8 cellular contexts compared by ENCODE assay signal in genomic region chr7:92880212-92881090, GRCh38. TPM values are rescaled to one million over a fixed set of nuclear protein-coding genes. Genes with fewer than 3 reads are reported as not detected.
DNase-seq lines count a peak whose midpoint lies in the region; ATAC-seq and TF ChIP-seq lines count a peak whose summit lies in the region.

No MANE protein-coding gene starts in this region.

- TF ChIP-seq CTCF in Caco-2 (IDR thresholded peaks at IDR 0.05; ENCODE audit: insufficient read depth in 1 of 2, low read depth in 1 of 2, low read length in 1 of 2, severe bottlenecking in 1 of 2, unreplicated experiment in 1 of 2) (peak; percentile 44 to 54), GM20000 (IDR thresholded peaks at IDR 0.05; ENCODE audit: extremely low read depth, missing control alignments) (peak; percentile 8)

- H3K4me1 ChIP-seq in Caco-2 = no peaks in the 10 kb centered on the region

- peaks cover 7% of the 10 kb centered on the region for H3K27me3 Mint-ChIP-seq in Caco-2 (ENCODE audit: insufficient read depth, unreplicated experiment)

- H3K4me3 ChIP-seq in Caco-2 (ENCODE audit: low read depth, low read length) = no peak overlapping the region

- BruUV-seq in Caco-2 (replicated peaks; lab: Mats Ljungman, UMichigan) = no TSS peak

- CTCF ChIA-PET in Caco-2 (lab: Charles Lee) = interaction anchor here (0.8 to 1.3 kb wide), 5 partner anchors 44 to 286 kb away, joined by 3 to 17 read pairs (median 4); partner anchors contain the start of gene CDK6

- no peak overlapping the region for H3K4me3 Mint-ChIP-seq in Caco-2 (ENCODE audit: unreplicated experiment)

- ATAC-seq in SK-N-SH treated with all-trans-retinoic acid at 6 μM for 48 hours (peak; percentile 92), left ventricle myocardium superior (peak; percentile 68), HG03139 (IDR thresholded peaks at IDR 0.05; ENCODE audit: unreplicated experiment) (no peak), GM21717 (IDR thresholded peaks at IDR 0.05; ENCODE audit: unreplicated experiment) (no peak), GM21737 (IDR thresholded peaks at IDR 0.05; ENCODE audit: unreplicated experiment) (no peak)

- no peak overlapping the region for H3K27ac Mint-ChIP-seq in Caco-2 (ENCODE audit: unreplicated experiment)

- 0 out of 2 replicates have a peak, but pooled peaks cover 3% of the 10 kb centered on the region for H3K9me3 ChIP-seq in Caco-2

- H3K36me3 ChIP-seq in Caco-2 (ENCODE audit: control insufficient read depth, insufficient read depth, low read length) = no peaks in the 10 kb centered on the region

- peaks cover 10% of the 10 kb centered on the region for H3K9me3 Mint-ChIP-seq in Caco-2 (ENCODE audit: unreplicated experiment)

- DNase-seq in Caco-2 (peak; percentile 66), GM20000 (ENCODE audit: low spot score) (peak; percentile 40), left ventricle myocardium superior (no peak), NCI-H2227 (lab: John Stamatoyannopoulos, UW; ENCODE audit: unreplicated experiment) (no peak)

- intact Hi-C loops in Caco-2 (cut with micrococcal nuclease; ENCODE audit: unreplicated experiment) = loop anchor here (1.0 kb wide), 4 partner anchors 46 to 259 kb away; no protein-coding TSS in a partner anchor
- intact Hi-C loops in left ventricle myocardium superior (cut with micrococcal nuclease) = no loop called here

- H3K36me3 Mint-ChIP-seq in Caco-2 (ENCODE audit: insufficient read depth, unreplicated experiment) = no peaks in the 10 kb centered on the region

- POLR2A ChIA-PET in Caco-2 (lab: Charles Lee) = no interaction called here

- no peaks in the 10 kb centered on the region for H3K27me3 ChIP-seq in Caco-2 (replicated peaks; ENCODE audit: control insufficient read depth, insufficient read depth, low read length)

- peaks cover 6% of the 10 kb centered on the region for H3K4me1 Mint-ChIP-seq in Caco-2 (ENCODE audit: low read depth, unreplicated experiment)

TF ChIP-seq in SK-N-SH treated with all-trans-retinoic acid at 6 μM for 48 hours, 23 proteins besides CTCF, POLR2A, EP300 and RAD21:
- TF ChIP-seq TCF4 (CRISPR knock-in tag; IDR thresholded peaks at IDR 0.05; ENCODE audit: borderline replicate concordance) (no peak), OSR1 (CRISPR knock-in tag; IDR thresholded peaks at IDR 0.05) (no peak), TSHZ2 (CRISPR knock-in tag; IDR thresholded peaks at IDR 0.05) (no peak), ZFP3 (CRISPR knock-in tag; IDR thresholded peaks at IDR 0.05) (no peak), ZC3H10 (CRISPR knock-in tag; IDR thresholded peaks at IDR 0.05) (no peak), ARNTL (CRISPR knock-in tag; IDR thresholded peaks at IDR 0.05; ENCODE audit: borderline replicate concordance, low read depth) (no peak), ZNF70 (CRISPR knock-in tag; IDR thresholded peaks at IDR 0.05) (no peak), RARB (CRISPR knock-in tag; IDR thresholded peaks at IDR 0.05) (no peak), ESRRG (CRISPR knock-in tag; IDR thresholded peaks at IDR 0.05) (no peak), ZNF8 (CRISPR knock-in tag; IDR thresholded peaks at IDR 0.05) (no peak), ZNF565 (CRISPR knock-in tag; conservative IDR thresholded peaks at IDR 0.05; ENCODE audit: low read depth) (no peak), SNAI2 (CRISPR knock-in tag; IDR thresholded peaks at IDR 0.05) (no peak), CSRNP3 (CRISPR knock-in tag; IDR thresholded peaks at IDR 0.05) (no peak), GLIS3 (CRISPR knock-in tag; IDR thresholded peaks at IDR 0.05) (no peak), ZFP30 (CRISPR knock-in tag; IDR thresholded peaks at IDR 0.05) (no peak), CSDC2 (CRISPR knock-in tag; IDR thresholded peaks at IDR 0.05) (no peak), CREB5 (CRISPR knock-in tag; IDR thresholded peaks at IDR 0.05; ENCODE audit: low read depth) (no peak), PPARA (CRISPR knock-in tag; IDR thresholded peaks at IDR 0.05; ENCODE audit: borderline replicate concordance) (no peak)

RNA-seq across cellular contexts. Expression of gene CDK6, which starts 44.1 kb away (rescaled TPM):
- total RNA-seq in Caco-2 (2022) (165 and 175 TPM in 2 replicates), left ventricle myocardium superior (27.5 TPM)

Comparison
In these comparisons a context has a peak if more than half of its experiments do, and no peak if none do; other contexts are left out.
1. DNase-seq: peak in Caco-2 (2 of 2) and GM20000 (single experiment); none in left ventricle myocardium superior (single experiment) and NCI-H2227 (single experiment).
2. ATAC-seq: peak in SK-N-SH treated with all-trans-retinoic acid at 6 μM for 48 hours (single experiment) and left ventricle myocardium superior (single experiment); none in HG03139 (single experiment), GM21717 (single experiment) and GM21737 (single experiment).